In the genomic region with DNA sequence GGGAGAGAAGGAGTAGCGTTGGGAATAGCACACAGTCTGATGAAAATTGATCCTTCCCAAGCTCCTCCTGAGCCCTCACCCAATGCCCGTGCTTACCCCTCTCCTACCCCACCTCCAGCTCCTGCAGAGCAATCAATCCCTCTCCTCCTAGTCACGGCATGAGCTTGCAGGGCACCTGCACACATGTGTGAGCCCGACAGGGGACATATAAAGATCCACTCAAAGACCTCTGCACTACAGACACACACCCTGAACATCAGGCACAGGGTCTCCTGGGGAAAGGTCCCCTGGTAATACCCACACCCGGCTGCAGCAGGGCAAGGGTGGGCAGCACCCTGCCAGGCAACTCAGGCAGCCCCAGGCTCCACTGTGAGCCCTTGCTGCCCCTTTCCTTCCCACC, we compare ENCODE assay signal across 2 cellular contexts.
A peak's percentile ranks its signal among the peaks of the same experiment; 100 is the strongest.
TF ChIP-seq lines count a peak whose summit lies in the region.

No MANE protein-coding gene starts in this region.

TF ChIP-seq in HEK293, 187 proteins besides CTCF, POLR2A, EP300 and RAD21:
- no peak for TF ChIP-seq ZNF555 (tag by site-specific recombination; conservative IDR thresholded peaks at IDR 0.05)
- peak; percentile 41 for TF ChIP-seq ZIC2 (tag by site-specific recombination; IDR thresholded peaks at IDR 0.05)
TF ChIP-seq in HEK293: peak in this region for 1.

TF ChIP-seq in H1, 55 proteins besides CTCF, POLR2A, EP300 and RAD21:
- TF ChIP-seq CREB1 (IDR thresholded peaks at IDR 0.05) (no peak), MAFK (IDR thresholded peaks at IDR 0.05; ENCODE audit: low read depth, low read length) (no peak), KDM1A (IDR thresholded peaks at IDR 0.05; ENCODE audit: borderline replicate concordance, low read length) (no peak), RBBP5 (IDR thresholded peaks at IDR 0.05; ENCODE audit: borderline replicate concordance, low read depth, low read length) (no peak), ASH2L (IDR thresholded peaks at IDR 0.05; ENCODE audit: low read length) (no peak), POLR2AphosphoS5 (IDR thresholded peaks at IDR 0.05; ENCODE audit: low read depth, low read length) (no peak), SIN3A (conservative IDR thresholded peaks at IDR 0.05 in 1 of 2, IDR thresholded peaks at IDR 0.05 in 1 of 2; ENCODE audit: low read depth in 1 of 2, low read length in 2 of 2) (no peak), TCF12 (IDR thresholded peaks at IDR 0.05; ENCODE audit: low read depth, low read length) (no peak), HDAC6 (IDR thresholded peaks at IDR 0.05; ENCODE audit: low read depth, low read length) (no peak), BRCA1 (IDR thresholded peaks at IDR 0.05; ENCODE audit: low read depth, low read length) (no peak)
- TF ChIP-seq, protein P1, sequence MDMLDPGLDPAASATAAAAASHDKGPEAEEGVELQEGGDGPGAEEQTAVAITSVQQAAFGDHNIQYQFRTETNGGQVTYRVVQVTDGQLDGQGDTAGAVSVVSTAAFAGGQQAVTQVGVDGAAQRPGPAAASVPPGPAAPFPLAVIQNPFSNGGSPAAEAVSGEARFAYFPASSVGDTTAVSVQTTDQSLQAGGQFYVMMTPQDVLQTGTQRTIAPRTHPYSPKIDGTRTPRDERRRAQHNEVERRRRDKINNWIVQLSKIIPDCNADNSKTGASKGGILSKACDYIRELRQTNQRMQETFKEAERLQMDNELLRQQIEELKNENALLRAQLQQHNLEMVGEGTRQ (IDR thresholded peaks at IDR 0.05; ENCODE audit: low read length): no peak
